Comparison of ENCODE assay signal across 25 cellular contexts in genomic region chr1:180614746-180615145, GRCh38. TPM values are rescaled to one million over a fixed set of nuclear protein-coding genes. Genes with fewer than 3 reads are reported as not detected.
A peak's percentile ranks its signal among the peaks of the same experiment; 100 is the strongest.
DNase-seq lines count a peak whose midpoint lies in the region; ATAC-seq, FAIRE-seq and TF ChIP-seq lines count a peak whose summit lies in the region.
"Had no signal": no experiment of that assay in that cellular context is flagged by ENCODE, and none has a peak within 500 bp of the region (broad histone marks: within the 10 kb centered on the region; RNA-seq: fewer than 3 reads in every experiment).

No MANE protein-coding gene starts in this region.

- H3K36me3 ChIP-seq in astrocyte (ENCODE audit: insufficient read depth, low read length) (no peaks in the 10 kb centered on the region), keratinocyte (ENCODE audit: control insufficient read depth in 2 of 2, extremely low read depth in 1 of 2, insufficient read depth in 2 of 2, low read length in 2 of 2) (no peaks in the 10 kb centered on the region), Peyer's patch (no peaks in the 10 kb centered on the region), Caco-2 (ENCODE audit: control insufficient read depth, insufficient read depth, low read length) (no peaks in the 10 kb centered on the region)
- H3K36me3 ChIP-seq: heart right ventricle, upper lobe of left lung had no signal

- H2AFZ ChIP-seq in astrocyte (ENCODE audit: low read depth, low read length) (no peak overlapping the region), keratinocyte (ENCODE audit: control insufficient read depth, low read length) (peak overlapping the region; percentile 69)

- H3K4me2 ChIP-seq in astrocyte (ENCODE audit: low read length) (no peak overlapping the region), keratinocyte (ENCODE audit: control insufficient read depth, extremely low read depth, insufficient read depth, low read depth, low read length) (peak overlapping the region; percentile 67)

- no peak for ATAC-seq in Right ventricle myocardium superior (ENCODE audit: poor library complexity)
- ATAC-seq: activated T-cell treated with anti-CD3 and anti-CD28 coated beads, Interleukin-2, amount 50 U/mL, for 72 hours; heart right ventricle; right cardiac atrium had no signal

- DNase-seq in DMS79 (lab: John Stamatoyannopoulos, UW) (peak; percentile 86), LNCaP clone FGC (ENCODE audit: low read depth) (peak; percentile 89), astrocyte (ENCODE audit: low read depth) (peak; percentile 80), keratinocyte (ENCODE audit: low read depth, low spot score) (peak; percentile 44), germinal center (ENCODE audit: low spot score) (no peak), Peyer's patch (no peak), Right ventricle myocardium superior (no peak), Caco-2 (no peak)
- DNase-seq: activated CD4-positive, alpha-beta T cell treated with anti-CD3 and anti-CD28 coated beads for 1 hour; activated naive CD4-positive, alpha-beta T cell treated with anti-CD3 and anti-CD28 coated beads, Interleukin-2, amount 50 U/mL, for 16 hours; activated T-cell treated with anti-CD3 and anti-CD28 coated beads, Interleukin-2, amount 50 U/mL, for 72 hours; anterior cingulate cortex; CD4-positive, alpha-beta T cell; H7; heart right ventricle; NCI-H1092 treated with DMSO at 0.1 percent for 48 hours; NCI-H446 treated with DMSO at 0.1 percent for 48 hours; nucleus accumbens; right cardiac atrium; stimulated activated CD8-positive, alpha-beta memory T cell treated with anti-CD3 and anti-CD28 coated beads, Interleukin-4, amount 100 ng/mL, for 48 hours; upper lobe of left lung had no signal

- H3K9ac ChIP-seq in astrocyte (ENCODE audit: low read length) (no peak overlapping the region), keratinocyte (ENCODE audit: control insufficient read depth, extremely low read depth, insufficient read depth, low read length) (peak overlapping the region; percentile 40)

- peaks cover 17% of the 10 kb centered on the region for H3K4me1 Mint-ChIP-seq in astrocyte (ENCODE audit: low read depth, unreplicated experiment)
- peaks cover 14% of the 10 kb centered on the region for H3K4me1 Mint-ChIP-seq in Caco-2 (ENCODE audit: low read depth, unreplicated experiment)

- no TSS peak for BruUV-seq in Caco-2 (replicated peaks; lab: Mats Ljungman, UMichigan)

- H3K27ac ChIP-seq in astrocyte (ENCODE audit: low read depth, low read length), result no peak overlapping the region
- peak overlapping the region; percentile 74 for H3K27ac ChIP-seq in keratinocyte (ENCODE audit: control insufficient read depth, insufficient read depth, low read length)
- no peak overlapping the region for H3K27ac ChIP-seq in Peyer's patch
- H3K27ac ChIP-seq: RWPE1, upper lobe of left lung had no signal

- H3K9me3 ChIP-seq in astrocyte (ENCODE audit: insufficient read depth, low read depth, low read length) (no peaks in the 10 kb centered on the region), keratinocyte (ENCODE audit: control insufficient read depth, low read depth, low read length) (no peaks in the 10 kb centered on the region), Peyer's patch (no peaks in the 10 kb centered on the region), Caco-2 (no peaks in the 10 kb centered on the region)
- H3K9me3 ChIP-seq: heart right ventricle, upper lobe of left lung had no signal

- CTCF ChIA-PET in Caco-2 (lab: Charles Lee), result no interaction called here

- intact Hi-C loops in Right ventricle myocardium superior (cut with DNase I) (no loop called here), Caco-2 (cut with micrococcal nuclease; ENCODE audit: unreplicated experiment) (no loop called here)

- TF ChIP-seq CTCF in LNCaP clone FGC (IDR thresholded peaks at IDR 0.05; ENCODE audit: control insufficient read depth, extremely low read depth, insufficient read depth) (no peak), astrocyte (IDR thresholded peaks at IDR 0.05; ENCODE audit: insufficient read depth, low read depth, low read length) (no peak), keratinocyte (optimal IDR thresholded peaks at IDR 0.05 in 1 of 3, IDR thresholded peaks at IDR 0.05 in 1 of 3, conservative IDR thresholded peaks at IDR 0.05 in 1 of 3; ENCODE audit: extremely low read depth in 1 of 3, insufficient read depth in 2 of 3, low read length in 3 of 3) (no peak), Peyer's patch (IDR thresholded peaks at IDR 0.05) (no peak), Caco-2 (IDR thresholded peaks at IDR 0.05; ENCODE audit: insufficient read depth in 1 of 2, low read depth in 1 of 2, low read length in 1 of 2, severe bottlenecking in 1 of 2, unreplicated experiment in 1 of 2) (no peak)

- H3K27ac Mint-ChIP-seq in astrocyte (ENCODE audit: unreplicated experiment) (no peak overlapping the region), Caco-2 (ENCODE audit: unreplicated experiment) (no peak overlapping the region)
- H3K27ac Mint-ChIP-seq: activated T-cell treated with anti-CD3 and anti-CD28 coated beads, Interleukin-2, amount 50 U/mL, for 72 hours; CD4-positive, alpha-beta T cell had no signal

- H3K27me3 Mint-ChIP-seq in astrocyte (ENCODE audit: low read depth, unreplicated experiment) (no peaks in the 10 kb centered on the region), Caco-2 (ENCODE audit: insufficient read depth, unreplicated experiment) (no peaks in the 10 kb centered on the region)
- H3K27me3 Mint-ChIP-seq: CD4-positive, alpha-beta T cell had no signal

- no peak overlapping the region for H3K4me3 ChIP-seq in LNCaP clone FGC (ENCODE audit: low read depth, low read length)
- H3K4me3 ChIP-seq in astrocyte (ENCODE audit: insufficient read depth, low read depth, low read length), result no peak overlapping the region
- H3K4me3 ChIP-seq in keratinocyte (ENCODE audit: control insufficient read depth in 2 of 3, extremely low read depth in 1 of 3, insufficient read depth in 2 of 3, low read depth in 1 of 3, low read length in 3 of 3), result no peak overlapping the region
- H3K4me3 ChIP-seq in Peyer's patch, result no peak overlapping the region
- H3K4me3 ChIP-seq in Caco-2 (ENCODE audit: low read depth, low read length), result no peak overlapping the region
- H3K4me3 ChIP-seq: heart right ventricle, upper lobe of left lung had no signal

- POLR2A ChIA-PET in Caco-2 (lab: Charles Lee), result no interaction called here

- H4K20me1 ChIP-seq in astrocyte (ENCODE audit: insufficient read depth, low read length), result no peaks in the 10 kb centered on the region
- H4K20me1 ChIP-seq in keratinocyte (ENCODE audit: control insufficient read depth, extremely low read depth, insufficient read depth, low read length), result no peaks in the 10 kb centered on the region

- dilution Hi-C loops in keratinocyte (cut with MboI; ENCODE audit: extremely low pct_ligation_motif_present, low sequenced_read_pairs), result no loop called here

- H3K27me3 ChIP-seq in astrocyte (ENCODE audit: insufficient read depth, low read length) (no peaks in the 10 kb centered on the region), keratinocyte (ENCODE audit: control insufficient read depth, extremely low read depth, insufficient read depth, low read length) (no peaks in the 10 kb centered on the region), Peyer's patch (no peaks in the 10 kb centered on the region), Caco-2 (replicated peaks; ENCODE audit: control insufficient read depth, insufficient read depth, low read length) (no peaks in the 10 kb centered on the region)
- H3K27me3 ChIP-seq: heart right ventricle, upper lobe of left lung had no signal

- no peak for TF ChIP-seq POLR2A in Peyer's patch (IDR thresholded peaks at IDR 0.05)

- FAIRE-seq in astrocyte (lab: Jason Lieb, UNC), result no peak
- peak; percentile 97 for FAIRE-seq in keratinocyte (lab: Jason Lieb, UNC)
- FAIRE-seq: colon, GM12891 had no signal

- peaks cover under 1% of the 10 kb centered on the region for H3K9me1 ChIP-seq in keratinocyte (ENCODE audit: control insufficient read depth, extremely low read depth, insufficient read depth, low read length)

- H3K9me3 Mint-ChIP-seq in astrocyte (ENCODE audit: unreplicated experiment) (no peaks in the 10 kb centered on the region), Caco-2 (ENCODE audit: unreplicated experiment) (no peaks in the 10 kb centered on the region)
- H3K9me3 Mint-ChIP-seq: CD4-positive, alpha-beta T cell had no signal

- H3K36me3 Mint-ChIP-seq in astrocyte (ENCODE audit: low read depth, unreplicated experiment) (no peaks in the 10 kb centered on the region), Caco-2 (ENCODE audit: insufficient read depth, unreplicated experiment) (peaks cover 3% of the 10 kb centered on the region)

- H3K4me3 Mint-ChIP-seq in astrocyte (ENCODE audit: unreplicated experiment) (no peak overlapping the region), Caco-2 (ENCODE audit: unreplicated experiment) (no peak overlapping the region)
- H3K4me3 Mint-ChIP-seq: activated T-cell treated with anti-CD3 and anti-CD28 coated beads, Interleukin-2, amount 50 U/mL, for 72 hours; CD4-positive, alpha-beta T cell had no signal

- H3K79me2 ChIP-seq in astrocyte (ENCODE audit: insufficient read depth, low read length) (no peaks in the 10 kb centered on the region), keratinocyte (ENCODE audit: control insufficient read depth, insufficient read depth, low read length) (no peaks in the 10 kb centered on the region)

- peaks cover 14% of the 10 kb centered on the region for H3K4me1 ChIP-seq in astrocyte (ENCODE audit: insufficient read depth, low read length)
- H3K4me1 ChIP-seq in keratinocyte (ENCODE audit: control insufficient read depth, extremely low read depth, insufficient read depth, low read length), result peaks cover 48% of the 10 kb centered on the region
- H3K4me1 ChIP-seq in Peyer's patch, result no peaks in the 10 kb centered on the region
- H3K4me1 ChIP-seq in Caco-2, result peaks cover 25% of the 10 kb centered on the region

RNA-seq across cellular contexts. Expression of gene XPR1, which starts 17.1 kb away (rescaled TPM):
- total RNA-seq in astrocyte (35.2 and 36.0 TPM in 2 replicates), Peyer's patch (10 to 100 TPM; 29.7 to 59.7 (median 53.9) TPM), Right ventricle myocardium superior (38.6 TPM), Caco-2 (2022) (34.4 and 37.1 TPM in 2 replicates)
- polyA plus RNA-seq in keratinocyte, result 22.7 to 40.0 TPM (median 31.1 TPM) in 3 replicates
- polyA plus RNA-seq in keratinocyte (2011; ENCODE audit: low read depth), result 7.3 TPM
- 17.2 and 30.4 TPM in 2 replicates for polyA plus RNA-seq in keratinocyte (2011; cell fraction: cytosol; rRNA removed)
- polyA plus RNA-seq in keratinocyte (2011; cell fraction: nucleus; rRNA removed), result 34.2 TPM in 2 replicates
- polyA plus RNA-seq in keratinocyte (2012; ENCODE audit: low replicate concordance), result 7.3 and 23.0 TPM in 2 replicates
- 45.4 to 72.1 TPM (median 49.4 TPM) in 3 replicates for polyA minus RNA-seq in keratinocyte
- polyA minus RNA-seq in keratinocyte (2011; cell fraction: cytosol; rRNA and poly(A)+ RNA removed), result 40.1 TPM
- 38.6 and 86.7 TPM in 2 replicates for polyA minus RNA-seq in keratinocyte (2011; cell fraction: nucleus; rRNA and poly(A)+ RNA removed)

RNA-seq across cellular contexts. Expression of gene OVAAL, which starts 56.0 kb away (rescaled TPM):
- total RNA-seq in astrocyte (not detected in 2 replicates), Peyer's patch (not detected), Right ventricle myocardium superior (1.1 TPM), Caco-2 (2022) (not detected in 2 replicates)
- not detected in 3 replicates for polyA plus RNA-seq in keratinocyte
- polyA plus RNA-seq in keratinocyte (2011; ENCODE audit: low read depth), result not detected
- not detected in 2 replicates for polyA plus RNA-seq in keratinocyte (2011; cell fraction: cytosol; rRNA removed)
- not detected in 2 replicates for polyA plus RNA-seq in keratinocyte (2011; cell fraction: nucleus; rRNA removed)
- not detected in 2 replicates for polyA plus RNA-seq in keratinocyte (2012; ENCODE audit: low replicate concordance)
- not detected in 3 replicates for polyA minus RNA-seq in keratinocyte
- polyA minus RNA-seq in keratinocyte (2011; cell fraction: cytosol; rRNA and poly(A)+ RNA removed), result not detected
- not detected in 2 replicates for polyA minus RNA-seq in keratinocyte (2011; cell fraction: nucleus; rRNA and poly(A)+ RNA removed)
- total RNA-seq: activated T-cell treated with anti-CD3 and anti-CD28 coated beads, Interleukin-2, amount 50 U/mL, for 72 hours; CD4-positive, alpha-beta T cell; H7; lower leg skin; upper lobe of left lung had no signal

Comparison
In these comparisons a context has a peak if more than half of its experiments do, and no peak if none do; other contexts are left out.
1. DNase-seq: peak in DMS79 (single experiment), LNCaP clone FGC (single experiment), astrocyte (single experiment) and keratinocyte (single experiment); none in germinal center (single experiment), Peyer's patch (0 of 3), Right ventricle myocardium superior (single experiment) and Caco-2 (0 of 2).